17 cellular contexts compared by ENCODE assay signal in the genomic region with DNA sequence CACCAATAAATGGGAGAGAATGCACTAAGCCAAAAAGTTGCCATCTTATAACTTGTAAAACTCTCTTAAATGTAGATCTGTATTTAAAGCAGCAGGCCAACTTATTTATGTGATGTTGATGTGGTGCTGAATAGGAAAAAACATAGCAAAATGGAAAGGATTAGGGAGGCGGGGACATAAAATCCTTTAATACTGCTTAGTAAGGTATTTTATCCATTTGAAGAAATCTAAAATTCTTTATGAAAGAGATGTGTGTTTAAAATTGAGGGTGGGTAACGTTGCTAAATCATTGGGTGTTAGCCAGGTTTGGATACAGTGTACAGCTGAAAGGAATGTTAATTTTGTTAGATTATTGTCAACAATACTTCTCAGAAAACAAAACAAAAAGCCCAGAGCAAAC. TPM values are rescaled to one million over a fixed set of nuclear protein-coding genes. Genes with fewer than 3 reads are reported as not detected.
DNase-seq lines count a peak whose midpoint lies in the region; ATAC-seq, FAIRE-seq and TF ChIP-seq lines count a peak whose summit lies in the region.
"Had no signal": no experiment of that assay in that cellular context is flagged by ENCODE, and none has a peak within 500 bp of the region (broad histone marks: within the 10 kb centered on the region; RNA-seq: fewer than 3 reads in every experiment).

No MANE protein-coding gene starts in this region.

- no peak for TF ChIP-seq RAD21 in HepG2 (CRISPR knock-in tag; IDR thresholded peaks at IDR 0.05)

- peaks cover 9% of the 10 kb centered on the region; the same call in 1 of the 2 replicates for H3K4me1 ChIP-seq in HepG2 (ENCODE audit: insufficient read depth, low read length)
- H3K4me1 ChIP-seq in right lobe of liver = no peaks in the 10 kb centered on the region
- H3K4me1 ChIP-seq in keratinocyte (ENCODE audit: control insufficient read depth, extremely low read depth, insufficient read depth, low read length) = peaks cover 47% of the 10 kb centered on the region
- peaks cover 91% of the 10 kb centered on the region for H3K4me1 ChIP-seq in vagina

- H3K4me1 Mint-ChIP-seq in WTC11 = no peaks in the 10 kb centered on the region; the same call in none of the 2 replicates
- H3K4me1 Mint-ChIP-seq in activated CD4-positive, alpha-beta memory T cell treated with anti-CD3 and anti-CD28 coated beads, Interleukin-2, amount 10 ng/mL, durations not matched to agents 7 days and 5 days = peaks cover 18% of the 10 kb centered on the region

- H3K4me2 ChIP-seq in HepG2 (ENCODE audit: low read depth, low read length) (no peak overlapping the region), keratinocyte (ENCODE audit: control insufficient read depth, extremely low read depth, insufficient read depth, low read depth, low read length) (no peak overlapping the region)

- POLR2A ChIA-PET in HepG2 (lab: Yijun Ruan, JAX) = interaction anchor here (1.6 kb wide), 1 partner anchor 14 kb away, joined by 7 read pairs; a partner anchor contains a TSS
- POLR2A ChIA-PET in WTC11 (lab: Charles Lee) = no interaction called here
- POLR2A ChIA-PET in activated CD4-positive, alpha-beta memory T cell treated with anti-CD3 and anti-CD28 coated beads, Interleukin-2, amount 10 ng/mL, durations not matched to agents 7 days and 5 days (lab: Charles Lee) = no interaction called here

- TSS peak; percentile 23 for BruUV-seq in HepG2 (replicated peaks; lab: Mats Ljungman, UMichigan)

- no peak for ATAC-seq in HepG2
- no peak for ATAC-seq in right lobe of liver
- no peak for ATAC-seq in WTC11
- ATAC-seq in HG02938 (IDR thresholded peaks at IDR 0.05; ENCODE audit: unreplicated experiment) = no peak

- H3K4me3 ChIP-seq in HepG2 (replicated peaks in 1 of 3; ENCODE audit: insufficient read depth in 1 of 3, low read depth in 2 of 3, low read length in 3 of 3) (no peak overlapping the region), right lobe of liver (no peak overlapping the region), keratinocyte (ENCODE audit: control insufficient read depth in 2 of 3, extremely low read depth in 1 of 3, insufficient read depth in 2 of 3, low read depth in 1 of 3, low read length in 3 of 3) (no peak overlapping the region), vagina (no peak overlapping the region)

- no peaks in the 10 kb centered on the region; the same call in 1 of the 2 replicates for H3K36me3 Mint-ChIP-seq in WTC11
- no peaks in the 10 kb centered on the region for H3K36me3 Mint-ChIP-seq in activated CD4-positive, alpha-beta memory T cell treated with anti-CD3 and anti-CD28 coated beads, Interleukin-2, amount 10 ng/mL, durations not matched to agents 7 days and 5 days (ENCODE audit: low read depth)

- H3K9ac ChIP-seq in HepG2 (ENCODE audit: insufficient read depth, low read depth, low read length) (no peak overlapping the region), keratinocyte (ENCODE audit: control insufficient read depth, extremely low read depth, insufficient read depth, low read length) (no peak overlapping the region)

- H2AFZ ChIP-seq in HepG2 (ENCODE audit: low read length) (no peak overlapping the region), keratinocyte (ENCODE audit: control insufficient read depth, low read length) (no peak overlapping the region)

- H3K9me3 Mint-ChIP-seq in WTC11 = no peaks in the 10 kb centered on the region
- no peaks in the 10 kb centered on the region for H3K9me3 Mint-ChIP-seq in activated CD4-positive, alpha-beta memory T cell treated with anti-CD3 and anti-CD28 coated beads, Interleukin-2, amount 10 ng/mL, durations not matched to agents 7 days and 5 days

- 91% methylated on average over 2 of the region's 2 CpGs for WGBS in HepG2 (ENCODE audit: low lambda C conversion rate)
- 69% methylated on average over 2 of the region's 2 CpGs for WGBS in right lobe of liver (ENCODE audit: insufficient coverage, low coverage, low lambda C conversion rate, missing lambda C conversion rate)

- no peaks in the 10 kb centered on the region for H3K27me3 Mint-ChIP-seq in WTC11 (ENCODE audit: low read depth)
- H3K27me3 Mint-ChIP-seq in activated CD4-positive, alpha-beta memory T cell treated with anti-CD3 and anti-CD28 coated beads, Interleukin-2, amount 10 ng/mL, durations not matched to agents 7 days and 5 days = no peaks in the 10 kb centered on the region

- in situ Hi-C loops in HepG2 (cut with HindIII; ENCODE audit: extremely low pct_ligation_motif_present, low pct_unique_long_range_greater_than_20kb) = no loop called here

- no peaks in the 10 kb centered on the region for H3K27me3 ChIP-seq in HepG2 (ENCODE audit: control insufficient read depth in 1 of 2, insufficient read depth in 2 of 2, low read length in 2 of 2)
- H3K27me3 ChIP-seq in right lobe of liver = no peaks in the 10 kb centered on the region
- no peaks in the 10 kb centered on the region for H3K27me3 ChIP-seq in keratinocyte (ENCODE audit: control insufficient read depth, extremely low read depth, insufficient read depth, low read length)
- H3K27me3 ChIP-seq in vagina = no peaks in the 10 kb centered on the region

- peak overlapping the region; percentile 32; the same call in 1 of the 2 replicates for H3K27ac Mint-ChIP-seq in WTC11
- no peak overlapping the region for H3K27ac Mint-ChIP-seq in activated CD4-positive, alpha-beta memory T cell treated with anti-CD3 and anti-CD28 coated beads, Interleukin-2, amount 10 ng/mL, durations not matched to agents 7 days and 5 days

- DNase-seq in HepG2 (ENCODE audit: low spot score) (no peak), right lobe of liver (no peak), WTC11 (ENCODE audit: low spot score) (no peak), keratinocyte (ENCODE audit: low read depth, low spot score) (no peak), vagina (ENCODE audit: extremely low spot score in 2 of 2) (no peak)
- DNase-seq in activated CD4-positive, alpha-beta T cell treated with anti-CD3 and anti-CD28 coated beads, Interleukin-2, amount 50 U/mL, for 48 hours = no peak
- DNase-seq in activated CD4-positive, alpha-beta memory T cell treated with anti-CD3 and anti-CD28 coated beads, Interleukin-2, amount 10 ng/mL, durations not matched to agents 7 days and 5 days = no peak
- DNase-seq: Caco-2; DMS153; GOT3; NCI-H2029; NCI-H2171; NCI-H446 treated with DMSO at 0.1 percent for 48 hours; NK-92 treated with Interleukin-12 subunit alpha and Interleukin-12 subunit beta, amount 100 ng/mL, for 24 hours; OCI-M1 had no signal

- H3K4me3 Mint-ChIP-seq in WTC11 = no peak overlapping the region
- no peak overlapping the region for H3K4me3 Mint-ChIP-seq in activated CD4-positive, alpha-beta memory T cell treated with anti-CD3 and anti-CD28 coated beads, Interleukin-2, amount 10 ng/mL, durations not matched to agents 7 days and 5 days

- no peak for TF ChIP-seq POLR2A in HepG2 (IDR thresholded peaks at IDR 0.05; ENCODE audit: insufficient read depth in 1 of 2, low read depth in 2 of 2, low read length in 2 of 2)
- TF ChIP-seq POLR2A in right lobe of liver (IDR thresholded peaks at IDR 0.05) = no peak
- TF ChIP-seq POLR2A in vagina (IDR thresholded peaks at IDR 0.05) = no peak

- no peaks in the 10 kb centered on the region for H3K9me3 ChIP-seq in HepG2 (ENCODE audit: low read length)
- no peaks in the 10 kb centered on the region for H3K9me3 ChIP-seq in right lobe of liver
- H3K9me3 ChIP-seq in keratinocyte (ENCODE audit: control insufficient read depth, low read depth, low read length) = no peaks in the 10 kb centered on the region
- H3K9me3 ChIP-seq in vagina = no peaks in the 10 kb centered on the region
- H3K9me3 ChIP-seq: Caco-2 had no signal

- H3K9me1 ChIP-seq in keratinocyte (ENCODE audit: control insufficient read depth, extremely low read depth, insufficient read depth, low read length) = no peaks in the 10 kb centered on the region

- no peak for TF ChIP-seq CTCF in HepG2 (CRISPR knock-in tag; IDR thresholded peaks at IDR 0.05)
- no peak for TF ChIP-seq CTCF in right lobe of liver (IDR thresholded peaks at IDR 0.05)
- no peak for TF ChIP-seq CTCF in WTC11 (IDR thresholded peaks at IDR 0.05)
- TF ChIP-seq CTCF in keratinocyte (optimal IDR thresholded peaks at IDR 0.05 in 1 of 3, IDR thresholded peaks at IDR 0.05 in 1 of 3, conservative IDR thresholded peaks at IDR 0.05 in 1 of 3; ENCODE audit: extremely low read depth in 1 of 3, insufficient read depth in 2 of 3, low read length in 3 of 3) = no peak
- no peak for TF ChIP-seq CTCF in vagina (IDR thresholded peaks at IDR 0.05)

- H3K36me3 ChIP-seq in HepG2 (replicated peaks in 1 of 2; ENCODE audit: control insufficient read depth in 1 of 2, insufficient read depth in 2 of 2, low read length in 2 of 2) (no peaks in the 10 kb centered on the region), right lobe of liver (no peaks in the 10 kb centered on the region), keratinocyte (ENCODE audit: control insufficient read depth in 2 of 2, extremely low read depth in 1 of 2, insufficient read depth in 2 of 2, low read length in 2 of 2) (no peaks in the 10 kb centered on the region), vagina (no peaks in the 10 kb centered on the region)

- no peak for TF ChIP-seq EP300 in HepG2 (IDR thresholded peaks at IDR 0.05; ENCODE audit: low read depth in 2 of 2, low read length in 2 of 2)
- no peak for TF ChIP-seq EP300 in HepG2 (CRISPR knock-in tag; IDR thresholded peaks at IDR 0.05; ENCODE audit: borderline replicate concordance)

- H3K79me2 ChIP-seq in HepG2 (ENCODE audit: insufficient read depth, low read length) (peaks cover 40% of the 10 kb centered on the region), keratinocyte (ENCODE audit: control insufficient read depth, insufficient read depth, low read length) (peaks cover 60% of the 10 kb centered on the region)

- H4K20me1 ChIP-seq in HepG2 (ENCODE audit: insufficient read depth, low read length) (no peaks in the 10 kb centered on the region), keratinocyte (ENCODE audit: control insufficient read depth, extremely low read depth, insufficient read depth, low read length) (no peaks in the 10 kb centered on the region)

- intact Hi-C loops in HepG2 (cut with micrococcal nuclease; ENCODE audit: unreplicated experiment) (no loop called here), right lobe of liver (cut with DNase I) (no loop called here), vagina (cut with DNase I) (no loop called here)

- H3K27ac ChIP-seq in HepG2 (ENCODE audit: extremely low read length, insufficient read depth, low read length) = no peak overlapping the region
- H3K27ac ChIP-seq in right lobe of liver = no peak overlapping the region
- peak overlapping the region; percentile 36 for H3K27ac ChIP-seq in keratinocyte (ENCODE audit: control insufficient read depth, insufficient read depth, low read length)
- H3K27ac ChIP-seq in vagina = peak overlapping the region; percentile 26
- H3K27ac ChIP-seq: C4-2B had no signal

- CTCF ChIA-PET in HepG2 (lab: Yijun Ruan, JAX; ENCODE audit: low intra/inter-chr PET ratio, low total read pairs) = no interaction called here
- CTCF ChIA-PET in WTC11 (lab: Charles Lee) = no interaction called here
- CTCF ChIA-PET in activated CD4-positive, alpha-beta memory T cell treated with anti-CD3 and anti-CD28 coated beads, Interleukin-2, amount 10 ng/mL, durations not matched to agents 7 days and 5 days (lab: Charles Lee) = no interaction called here

- dilution Hi-C loops in keratinocyte (cut with MboI; ENCODE audit: extremely low pct_ligation_motif_present, low sequenced_read_pairs) = no loop called here

- no peak for FAIRE-seq in HepG2 (lab: Jason Lieb, UNC)
- FAIRE-seq in keratinocyte (lab: Jason Lieb, UNC) = no peak

RNA-seq across cellular contexts. Expression of a gene that starts 14.3 kb away (rescaled TPM):
- total RNA-seq in HepG2 (2016; rRNA removed; fragmentation: Illumina TruSeq; extraction: Trizol) = 19.2 and 22.9 TPM in 2 replicates
- total RNA-seq in HepG2 (2016; cell fraction: cytosol; rRNA removed; fragmentation: Illumina TruSeq; extraction: Trizol; ENCODE audit: low read depth) = 16.6 and 21.3 TPM in 2 replicates
- total RNA-seq in HepG2 (2016; cell fraction: insoluble cytoplasmic fraction; rRNA removed; fragmentation: Illumina TruSeq; extraction: Trizol) = 18.5 and 22.3 TPM in 2 replicates
- 8.3 and 10.7 TPM in 2 replicates for total RNA-seq in HepG2 (2016; cell fraction: membrane; rRNA removed; fragmentation: Illumina TruSeq; extraction: Trizol)
- 14.9 and 15.5 TPM in 2 replicates for total RNA-seq in HepG2 (2016; cell fraction: nucleus; rRNA removed; fragmentation: Illumina TruSeq; extraction: Trizol)
- polyA plus RNA-seq in HepG2 (2011; rRNA removed) = 11.5 and 12.5 TPM in 2 replicates
- 6.3 and 6.6 TPM in 2 replicates for polyA plus RNA-seq in HepG2 (2011; cell fraction: cytosol; rRNA removed)
- polyA plus RNA-seq in HepG2 (2011; cell fraction: nucleus; rRNA removed) = 13.3 and 14.0 TPM in 2 replicates
- 4.2 and 4.3 TPM in 2 replicates for polyA plus RNA-seq in HepG2 (2012)
- 0.48 and 0.66 TPM in 2 replicates for polyA plus RNA-seq in HepG2 (2016; cell fraction: cytosol; fragmentation: Illumina TruSeq; extraction: Trizol; ENCODE audit: low read depth)
- polyA plus RNA-seq in HepG2 (2016; cell fraction: insoluble cytoplasmic fraction; fragmentation: Illumina TruSeq; extraction: Trizol; ENCODE audit: low read depth) = 12.2 and 12.7 TPM in 2 replicates
- polyA plus RNA-seq in HepG2 (2016; cell fraction: membrane; fragmentation: Illumina TruSeq; extraction: Trizol; ENCODE audit: low read depth) = 1.6 and 2.4 TPM in 2 replicates
- 13.2 and 17.9 TPM in 2 replicates for polyA plus RNA-seq in HepG2 (2016; cell fraction: nucleus; fragmentation: Illumina TruSeq; extraction: Trizol; ENCODE audit: insufficient read depth, low read depth)
- polyA minus RNA-seq in HepG2 (2011; rRNA and poly(A)+ RNA removed; ENCODE audit: low replicate concordance) = 48.4 and 58.6 TPM in 2 replicates
- 22.5 and 31.2 TPM in 2 replicates for polyA minus RNA-seq in HepG2 (2011; cell fraction: cytosol; rRNA and poly(A)+ RNA removed)
- 22.8 and 29.5 TPM in 2 replicates for polyA minus RNA-seq in HepG2 (2011; cell fraction: nucleus; rRNA and poly(A)+ RNA removed)
- 10 to 100 TPM in 4 of 6 experiments, 1 to 10 TPM in 2; 7.5 to 13.9 (median 10.6) TPM for total RNA-seq in right lobe of liver
- total RNA-seq in WTC11 (2021) = 21.0 to 23.7 TPM (median 23.7 TPM) in 3 replicates
- 11.2 to 15.9 TPM (median 13.7 TPM) in 3 replicates for polyA plus RNA-seq in keratinocyte
- 2.8 TPM for polyA plus RNA-seq in keratinocyte (2011; ENCODE audit: low read depth)
- 5.3 and 8.8 TPM in 2 replicates for polyA plus RNA-seq in keratinocyte (2011; cell fraction: cytosol; rRNA removed)
- 15.7 and 15.8 TPM in 2 replicates for polyA plus RNA-seq in keratinocyte (2011; cell fraction: nucleus; rRNA removed)
- polyA plus RNA-seq in keratinocyte (2012; ENCODE audit: low replicate concordance) = 4.2 and 6.7 TPM in 2 replicates
- 16.2 to 32.1 TPM (median 19.4 TPM) in 3 replicates for polyA minus RNA-seq in keratinocyte
- polyA minus RNA-seq in keratinocyte (2011; cell fraction: cytosol; rRNA and poly(A)+ RNA removed) = 35.5 TPM
- polyA minus RNA-seq in keratinocyte (2011; cell fraction: nucleus; rRNA and poly(A)+ RNA removed) = 16.6 and 31.2 TPM in 2 replicates
- 50.8 TPM for total RNA-seq in vagina
- 10 to 100 TPM; 23.3 to 25.9 TPM for total RNA-seq in activated CD4-positive, alpha-beta memory T cell treated with anti-CD3 and anti-CD28 coated beads, Interleukin-2, amount 10 ng/mL, durations not matched to agents 7 days and 5 days

Comparison
In these comparisons a context has a peak if more than half of its experiments do, and no peak if none do; other contexts are left out.
1. H3K27ac ChIP-seq: peak in keratinocyte (single experiment) and vagina (single experiment); none in HepG2 (single experiment) and right lobe of liver (0 of 3).